In the genomic region with DNA sequence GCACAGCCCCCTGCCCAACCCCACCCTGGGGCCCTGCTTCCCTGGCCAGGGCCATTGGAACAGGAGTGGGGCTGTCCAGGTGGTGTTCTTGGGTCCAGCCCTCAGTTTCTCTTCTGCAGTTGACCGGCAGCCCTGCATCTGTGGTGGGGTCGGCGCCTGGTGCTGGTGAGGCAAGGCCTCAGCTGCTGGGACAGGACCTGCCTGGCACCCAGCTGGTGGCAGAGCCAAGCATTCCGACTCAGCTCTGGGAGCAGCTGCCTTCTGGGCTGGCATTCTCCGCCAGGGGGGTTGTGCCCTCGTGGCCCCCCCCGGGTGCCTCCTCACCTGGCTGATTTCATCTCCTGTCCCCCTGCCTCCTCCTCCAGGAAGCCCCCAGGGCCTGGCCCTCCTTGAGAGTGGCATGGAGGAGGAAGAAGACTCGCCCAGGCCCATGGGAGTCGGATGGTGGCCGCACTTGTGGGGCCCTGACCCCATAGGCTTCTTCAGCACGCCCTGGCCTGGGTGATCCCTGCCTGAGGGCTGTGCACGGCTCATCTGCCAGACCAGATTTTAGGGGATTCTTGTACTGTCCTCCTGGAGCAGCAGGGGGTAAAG, we compare ENCODE assay signal across 12 cellular contexts. TPM values are rescaled to one million over a fixed set of nuclear protein-coding genes. Genes with fewer than 3 reads are reported as not detected.
DNase-seq lines count a peak whose midpoint lies in the region; ATAC-seq and TF ChIP-seq lines count a peak whose summit lies in the region.
"Had no signal": no experiment of that assay in that cellular context is flagged by ENCODE, and none has a peak within 500 bp of the region (broad histone marks: within the 10 kb centered on the region; RNA-seq: fewer than 3 reads in every experiment).

No MANE protein-coding gene starts in this region.

- POLR2A ChIA-PET in Caco-2 (lab: Charles Lee): no interaction called here

- intact Hi-C loops in heart left ventricle (cut with DNase I): no loop called here
- intact Hi-C loops in left cardiac atrium (cut with DNase I): no loop called here
- intact Hi-C loops in upper lobe of right lung (cut with DNase I): no loop called here
- intact Hi-C loops in Caco-2 (cut with micrococcal nuclease; ENCODE audit: unreplicated experiment): no loop called here

- H3K4me1 ChIP-seq in heart left ventricle: peaks cover 29 to 92% (median 75%) of the 10 kb centered on the region in 12 donors
- H3K4me1 ChIP-seq in ectodermal cell (ENCODE audit: control insufficient read depth, insufficient read depth, low read length): peaks cover 25% of the 10 kb centered on the region
- H3K4me1 ChIP-seq in upper lobe of right lung: peaks cover 69% of the 10 kb centered on the region
- H3K4me1 ChIP-seq in Caco-2: peaks cover 10% of the 10 kb centered on the region; the same call in 1 of the 2 replicates

- H3K9me3 ChIP-seq in heart left ventricle (no peaks in the 10 kb centered on the region), ectodermal cell (ENCODE audit: control insufficient read depth, low read length) (no peaks in the 10 kb centered on the region), upper lobe of right lung (no peaks in the 10 kb centered on the region), Caco-2 (no peaks in the 10 kb centered on the region)
- H3K9me3 ChIP-seq: body of pancreas had no signal

- H3K4me1 Mint-ChIP-seq in nephron progenitor cell: peaks cover 45% of the 10 kb centered on the region
- H3K4me1 Mint-ChIP-seq in Caco-2 (ENCODE audit: low read depth, unreplicated experiment): peaks cover 8% of the 10 kb centered on the region

- H3K27me3 ChIP-seq in heart left ventricle (no peaks in the 10 kb centered on the region), ectodermal cell (ENCODE audit: control insufficient read depth, insufficient read depth, low read length, poor library complexity, severe bottlenecking) (no peaks in the 10 kb centered on the region), upper lobe of right lung (no peaks in the 10 kb centered on the region), Caco-2 (replicated peaks; ENCODE audit: control insufficient read depth, insufficient read depth, low read length) (no peaks in the 10 kb centered on the region)
- H3K27me3 ChIP-seq: body of pancreas had no signal

- TF ChIP-seq CTCF in heart left ventricle (IDR thresholded peaks at IDR 0.05): no peak
- TF ChIP-seq CTCF in nephron progenitor cell (IDR thresholded peaks at IDR 0.05): no peak
- TF ChIP-seq CTCF in upper lobe of right lung (IDR thresholded peaks at IDR 0.05): no peak
- TF ChIP-seq CTCF in Caco-2 (IDR thresholded peaks at IDR 0.05; ENCODE audit: insufficient read depth in 1 of 2, low read depth in 1 of 2, low read length in 1 of 2, severe bottlenecking in 1 of 2, unreplicated experiment in 1 of 2): no peak

- TF ChIP-seq POLR2A in heart left ventricle (IDR thresholded peaks at IDR 0.05): no peak

- CTCF ChIA-PET in Caco-2 (lab: Charles Lee): no interaction called here

- ATAC-seq in heart left ventricle: no peak
- no peak for ATAC-seq in left cardiac atrium
- ATAC-seq in upper lobe of right lung: no peak
- ATAC-seq in GM21381 (IDR thresholded peaks at IDR 0.05; ENCODE audit: unreplicated experiment): no peak
- ATAC-seq: body of pancreas had no signal

- H3K27ac Mint-ChIP-seq in nephron progenitor cell (peak overlapping the region; percentile 79), Caco-2 (ENCODE audit: unreplicated experiment) (no peak overlapping the region)

- H3K36me3 Mint-ChIP-seq in nephron progenitor cell (ENCODE audit: low read depth): no peaks in the 10 kb centered on the region
- peaks cover 51% of the 10 kb centered on the region for H3K36me3 Mint-ChIP-seq in Caco-2 (ENCODE audit: insufficient read depth, unreplicated experiment)

- H3K27me3 Mint-ChIP-seq in nephron progenitor cell (ENCODE audit: low read depth, poor library complexity) (no peaks in the 10 kb centered on the region), Caco-2 (ENCODE audit: insufficient read depth, unreplicated experiment) (no peaks in the 10 kb centered on the region)

- H3K4me3 ChIP-seq in heart left ventricle (no peak overlapping the region), ectodermal cell (ENCODE audit: insufficient read depth, low read depth, low read length) (no peak overlapping the region), upper lobe of right lung (no peak overlapping the region), Caco-2 (ENCODE audit: low read depth, low read length) (no peak overlapping the region)
- H3K4me3 ChIP-seq: body of pancreas had no signal

- no peaks in the 10 kb centered on the region for H3K9me3 Mint-ChIP-seq in nephron progenitor cell
- H3K9me3 Mint-ChIP-seq in Caco-2 (ENCODE audit: unreplicated experiment): no peaks in the 10 kb centered on the region

- BruUV-seq in Caco-2 (replicated peaks; lab: Mats Ljungman, UMichigan): no TSS peak

- 69 to 82% (median 73%) methylated on average over 9 to 12 of the region's 12 CpGs for WGBS in heart left ventricle, 4 donors
- WGBS in ectodermal cell, 2 experiments: 83 to 88% methylated on average over 12 of the region's 12 CpGs

- H3K4me3 Mint-ChIP-seq in nephron progenitor cell: no peak overlapping the region
- no peak overlapping the region for H3K4me3 Mint-ChIP-seq in Caco-2 (ENCODE audit: unreplicated experiment)

- H3K27ac ChIP-seq in heart left ventricle (peak overlapping the region in 11 of 12 donors; percentile 18 to 90 (median 55)), ectodermal cell (ENCODE audit: insufficient read depth, low read depth, low read length, poor library complexity, severe bottlenecking) (peak overlapping the region; percentile 26), upper lobe of right lung (peak overlapping the region; percentile 65)

- H3K36me3 ChIP-seq in heart left ventricle: peaks cover 0 to 74% (median 36%) of the 10 kb centered on the region in 9 donors
- H3K36me3 ChIP-seq in ectodermal cell (ENCODE audit: control insufficient read depth, insufficient read depth, low read length): no peaks in the 10 kb centered on the region
- peaks cover 37% of the 10 kb centered on the region for H3K36me3 ChIP-seq in upper lobe of right lung
- H3K36me3 ChIP-seq in Caco-2 (ENCODE audit: control insufficient read depth, insufficient read depth, low read length): no peaks in the 10 kb centered on the region; the same call in 1 of the 2 replicates

- no peak for DNase-seq in heart left ventricle
- no peak for DNase-seq in left cardiac atrium
- no peak for DNase-seq in nephron progenitor cell
- DNase-seq in upper lobe of right lung: no peak
- no peak for DNase-seq in NCI-H510A (lab: John Stamatoyannopoulos, UW)
- DNase-seq in Caco-2: no peak
- DNase-seq: activated T-cell treated with anti-CD3 and anti-CD28 coated beads, Interleukin-2, amount 50 U/mL, for 1 hour; body of pancreas had no signal

RNA-seq across cellular contexts. Expression of a gene that starts 11.4 kb away (rescaled TPM):
- total RNA-seq in heart left ventricle: 100 to 1,000 TPM; 277 to 994 (median 568) TPM
- 100 to 1,000 TPM; 442 to 518 TPM for polyA plus RNA-seq in heart left ventricle
- 100 to 1,000 TPM; 699 to 773 TPM for total RNA-seq in left cardiac atrium
- 237 TPM for polyA plus RNA-seq in ectodermal cell (2013, experiment 1 of 4)
- 280 TPM for polyA plus RNA-seq in ectodermal cell (2013, experiment 2 of 4)
- 196 TPM for polyA plus RNA-seq in ectodermal cell (2013, experiment 3 of 4)
- polyA plus RNA-seq in ectodermal cell (2013, experiment 4 of 4): 222 TPM
- total RNA-seq in upper lobe of right lung: 801 TPM
- total RNA-seq in Caco-2 (2022): 397 and 412 TPM in 2 replicates

RNA-seq across cellular contexts. Expression of a gene that starts 12.0 kb away (rescaled TPM):
- 10 to 100 TPM; 23.4 to 45.2 (median 37.2) TPM for total RNA-seq in heart left ventricle
- polyA plus RNA-seq in heart left ventricle: 10 to 100 TPM; 34.6 to 75.9 TPM
- 10 to 100 TPM; 34.9 to 45.7 TPM for total RNA-seq in left cardiac atrium
- 34.3 TPM for polyA plus RNA-seq in ectodermal cell (2013, experiment 1 of 4)
- 30.1 TPM for polyA plus RNA-seq in ectodermal cell (2013, experiment 2 of 4)
- 27.2 TPM for polyA plus RNA-seq in ectodermal cell (2013, experiment 3 of 4)
- polyA plus RNA-seq in ectodermal cell (2013, experiment 4 of 4): 28.1 TPM
- 40.6 TPM for total RNA-seq in upper lobe of right lung
- total RNA-seq in Caco-2 (2022): 46.2 and 60.9 TPM in 2 replicates

RNA-seq across cellular contexts. Expression of a gene that starts 55.8 kb away (rescaled TPM):
- total RNA-seq in heart left ventricle (not detected), left cardiac atrium (not detected), upper lobe of right lung (not detected), Caco-2 (2022) (not detected in 2 replicates)
- polyA plus RNA-seq in heart left ventricle: not detected
- polyA plus RNA-seq in ectodermal cell (2013, experiment 1 of 4): not detected
- polyA plus RNA-seq in ectodermal cell (2013, experiment 2 of 4): 0.16 TPM
- 0.11 TPM for polyA plus RNA-seq in ectodermal cell (2013, experiment 3 of 4)
- polyA plus RNA-seq in ectodermal cell (2013, experiment 4 of 4): 0.12 TPM
- total RNA-seq: kidney epithelial cell, posterior vena cava had no signal

RNA-seq across cellular contexts. Expression of a gene that starts 56.3 kb away (rescaled TPM):
- 10 to 100 TPM; 18.6 to 42.4 (median 38.4) TPM for total RNA-seq in heart left ventricle
- polyA plus RNA-seq in heart left ventricle: 10 to 100 TPM; 24.7 to 31.4 TPM
- 10 to 100 TPM; 33.5 to 39.7 TPM for total RNA-seq in left cardiac atrium
- 1.0 TPM for polyA plus RNA-seq in ectodermal cell (2013, experiment 1 of 4)
- 1.6 TPM for polyA plus RNA-seq in ectodermal cell (2013, experiment 2 of 4)
- 0.64 TPM for polyA plus RNA-seq in ectodermal cell (2013, experiment 3 of 4)
- 0.73 TPM for polyA plus RNA-seq in ectodermal cell (2013, experiment 4 of 4)
- total RNA-seq in upper lobe of right lung: 52.9 TPM
- 0.72 and 1.0 TPM in 2 replicates for total RNA-seq in Caco-2 (2022)
